Comparison of ENCODE assay signal across 11 cellular contexts in genomic region chr2:201909348-201909747, GRCh38.
DNase-seq lines count a peak whose midpoint lies in the region; ATAC-seq and TF ChIP-seq lines count a peak whose summit lies in the region.
"Had no signal": no experiment of that assay in that cellular context is flagged by ENCODE, and none has a peak within 500 bp of the region (broad histone marks: within the 10 kb centered on the region; RNA-seq: fewer than 3 reads in every experiment).

No MANE protein-coding gene starts in this region.

- no peak overlapping the region for H3K4ac ChIP-seq in neuronal stem cell (ENCODE audit: low read length)

- H3K27ac Mint-ChIP-seq in activated T-helper 17 cell treated with anti-CD3 and anti-CD28 coated beads, Interleukin-2, amount 50 U/mL, for 72 hours: no peak overlapping the region
- no peak overlapping the region for H3K27ac Mint-ChIP-seq in T-helper 2 cell treated with Interferon-gamma antibody and Interleukin-4, amounts not matched to agents 5 μg/mL and 100 μg/mL, for 36 hours

- ATAC-seq in activated T-helper 17 cell treated with anti-CD3 and anti-CD28 coated beads, Interleukin-2, amount 50 U/mL, for 72 hours (replicated peaks): no peak
- ATAC-seq: HCT116 had no signal

- no peak overlapping the region for H3K4me2 ChIP-seq in neuronal stem cell (ENCODE audit: insufficient read depth, low read length, poor library complexity, severe bottlenecking)

- no CpG with 5 or more reads among the region's 4 CpGs for WGBS in neuronal stem cell (ENCODE audit: extremely low coverage in 2 of 2, insufficient read length in 2 of 2, insufficient replicate concordance in 1 of 2), 2 donors

- POLR2A ChIA-PET in AG04449 (lab: Yijun Ruan, JAX): interaction anchor here (1.1 to 2.1 kb wide), 5 partner anchors 25 to 129 kb away, joined by 3 to 8 read pairs (median 4); partner anchors contain the start of genes ALS2 and FZD7

- H3K36me3 Mint-ChIP-seq in activated T-helper 17 cell treated with anti-CD3 and anti-CD28 coated beads, Interleukin-2, amount 50 U/mL, for 72 hours (ENCODE audit: low read depth): no peaks in the 10 kb centered on the region
- no peaks in the 10 kb centered on the region for H3K36me3 Mint-ChIP-seq in T-helper 2 cell treated with Interferon-gamma antibody and Interleukin-4, amounts not matched to agents 5 μg/mL and 100 μg/mL, for 36 hours (ENCODE audit: low read depth)

- no peaks in the 10 kb centered on the region for H3K79me1 ChIP-seq in neuronal stem cell (ENCODE audit: low read depth, low read length)

- no peak overlapping the region for H2AFZ ChIP-seq in neuronal stem cell (ENCODE audit: low read length)

- H3K9me3 ChIP-seq in neuronal stem cell (replicated peaks in 1 of 2; ENCODE audit: control insufficient read depth in 2 of 2, insufficient read depth in 1 of 2, low read depth in 1 of 2, low read length in 2 of 2): no peaks in the 10 kb centered on the region

- peaks cover 0 to 3% of the 10 kb centered on the region in 2 donors for H3K4me1 ChIP-seq in neuronal stem cell (ENCODE audit: control insufficient read depth in 2 of 2, insufficient read depth in 1 of 2, low read depth in 1 of 2, low read length in 2 of 2)

- H3K36me3 ChIP-seq in neuronal stem cell (replicated peaks in 1 of 2; ENCODE audit: control insufficient read depth in 2 of 2, insufficient read depth in 2 of 2, low read length in 2 of 2): no peaks in the 10 kb centered on the region

- no peak overlapping the region for H3K14ac ChIP-seq in neuronal stem cell (ENCODE audit: low read length)

- DNase-seq in AG04449 (ENCODE audit: low read depth, low spot score) (peak; percentile 97), HFF-Myc (ENCODE audit: extremely low read depth, low read depth) (no peak), hepatic stellate cell (ENCODE audit: low spot score) (peak; percentile 71), neuronal stem cell (ENCODE audit: low spot score) (no peak), NCI-H2227 treated with DMSO at 0.1 percent for 48 hours (lab: John Stamatoyannopoulos, UW) (no peak)
- DNase-seq in T-helper 2 cell treated with Interferon-gamma antibody and Interleukin-4, amounts not matched to agents 5 μg/mL and 100 μg/mL, for 36 hours (ENCODE audit: low spot score): no peak
- DNase-seq in activated T-cell treated with anti-CD3 and anti-CD28 coated beads, Interleukin-2, amount 50 U/mL, for 48 hours: no peak
- DNase-seq: activated CD4-positive, alpha-beta T cell treated with anti-CD3 and anti-CD28 coated beads for 48 hours; NCI-H524 treated with DMSO at 0.1 percent for 48 hours had no signal

- TF ChIP-seq CTCF in AG04449 (IDR thresholded peaks at IDR 0.05; ENCODE audit: insufficient read depth, low read length, missing control alignments): no peak
- no peak for TF ChIP-seq CTCF in HFF-Myc (IDR thresholded peaks at IDR 0.05; ENCODE audit: low read depth, low read length, missing control alignments)

- no peak overlapping the region for H2BK12ac ChIP-seq in neuronal stem cell (ENCODE audit: low read length)

- H3K4me1 Mint-ChIP-seq in activated T-helper 17 cell treated with anti-CD3 and anti-CD28 coated beads, Interleukin-2, amount 50 U/mL, for 72 hours: peaks cover 6% of the 10 kb centered on the region
- H3K4me1 Mint-ChIP-seq in T-helper 2 cell treated with Interferon-gamma antibody and Interleukin-4, amounts not matched to agents 5 μg/mL and 100 μg/mL, for 36 hours (ENCODE audit: low read depth): peaks cover 7% of the 10 kb centered on the region

- CTCF ChIA-PET in AG04449 (lab: Yijun Ruan, JAX): interaction anchor here (1.1 to 3.1 kb wide), 4 partner anchors 22 to 55 kb away, joined by 3 to 16 read pairs (median 4); no protein-coding TSS in a partner anchor

- H2AK5ac ChIP-seq in neuronal stem cell (ENCODE audit: low read depth, low read length): no peak overlapping the region

- H3K4me3 ChIP-seq in AG04449 (ENCODE audit: low read depth, low read length) (peak overlapping the region; percentile 50), HFF-Myc (replicated peaks; ENCODE audit: low read depth, low read length) (peak overlapping the region; percentile 26; the same call in 1 of the 2 replicates), neuronal stem cell (ENCODE audit: low read length in 2 of 2) (no peak overlapping the region)

- no peak overlapping the region for H4K8ac ChIP-seq in neuronal stem cell (ENCODE audit: low read depth, low read length)

- H3K18ac ChIP-seq in neuronal stem cell (ENCODE audit: low read length): no peak overlapping the region

- no peak overlapping the region for H2BK5ac ChIP-seq in neuronal stem cell (ENCODE audit: low read length)

- no peak overlapping the region for H3K27ac ChIP-seq in neuronal stem cell (replicated peaks; ENCODE audit: low read length)

- no peak overlapping the region for H2BK15ac ChIP-seq in neuronal stem cell (ENCODE audit: low read length)

- H2BK120ac ChIP-seq in neuronal stem cell (ENCODE audit: low read depth, low read length): no peak overlapping the region

- peak overlapping the region; percentile 24 for H3K4me3 Mint-ChIP-seq in activated T-helper 17 cell treated with anti-CD3 and anti-CD28 coated beads, Interleukin-2, amount 50 U/mL, for 72 hours
- no peak overlapping the region for H3K4me3 Mint-ChIP-seq in T-helper 2 cell treated with Interferon-gamma antibody and Interleukin-4, amounts not matched to agents 5 μg/mL and 100 μg/mL, for 36 hours

- no peaks in the 10 kb centered on the region for H3K9me3 Mint-ChIP-seq in activated T-helper 17 cell treated with anti-CD3 and anti-CD28 coated beads, Interleukin-2, amount 50 U/mL, for 72 hours
- H3K9me3 Mint-ChIP-seq in T-helper 2 cell treated with Interferon-gamma antibody and Interleukin-4, amounts not matched to agents 5 μg/mL and 100 μg/mL, for 36 hours: no peaks in the 10 kb centered on the region

- H3K27me3 ChIP-seq in neuronal stem cell (ENCODE audit: control insufficient read depth in 3 of 3, insufficient read depth in 3 of 3, low read depth in 1 of 3, low read length in 3 of 3): peaks cover 0 to 3% (median 0%) of the 10 kb centered on the region in 3 experiments

- peaks cover 18% of the 10 kb centered on the region for H3K27me3 Mint-ChIP-seq in activated T-helper 17 cell treated with anti-CD3 and anti-CD28 coated beads, Interleukin-2, amount 50 U/mL, for 72 hours
- peaks cover 10% of the 10 kb centered on the region for H3K27me3 Mint-ChIP-seq in T-helper 2 cell treated with Interferon-gamma antibody and Interleukin-4, amounts not matched to agents 5 μg/mL and 100 μg/mL, for 36 hours (ENCODE audit: low read depth)

- no peak overlapping the region for H3K9ac ChIP-seq in neuronal stem cell (ENCODE audit: low read depth, low read length, poor library complexity)

- no peak overlapping the region for H4K91ac ChIP-seq in neuronal stem cell (ENCODE audit: low read depth, low read length, poor library complexity)

- H3K23ac ChIP-seq in neuronal stem cell (ENCODE audit: low read depth, low read length, poor library complexity): no peak overlapping the region

Comparison
In these comparisons a context has a peak if more than half of its experiments do, and no peak if none do; other contexts are left out.
1. DNase-seq: peak in AG04449 (single experiment) and hepatic stellate cell (single experiment); none in HFF-Myc (single experiment), T-helper 2 cell treated with Interferon-gamma antibody and Interleukin-4, amounts not matched to agents 5 μg/mL and 100 μg/mL, for 36 hours (single experiment), neuronal stem cell (single experiment), activated T-cell treated with anti-CD3 and anti-CD28 coated beads, Interleukin-2, amount 50 U/mL, for 48 hours (0 of 2) and NCI-H2227 treated with DMSO at 0.1 percent for 48 hours (single experiment).
2. H3K4me3 ChIP-seq: peak in AG04449 (single experiment) and HFF-Myc (single experiment); none in neuronal stem cell (0 of 2).